Comparison of ENCODE assay signal across 35 cellular contexts in the genomic region with DNA sequence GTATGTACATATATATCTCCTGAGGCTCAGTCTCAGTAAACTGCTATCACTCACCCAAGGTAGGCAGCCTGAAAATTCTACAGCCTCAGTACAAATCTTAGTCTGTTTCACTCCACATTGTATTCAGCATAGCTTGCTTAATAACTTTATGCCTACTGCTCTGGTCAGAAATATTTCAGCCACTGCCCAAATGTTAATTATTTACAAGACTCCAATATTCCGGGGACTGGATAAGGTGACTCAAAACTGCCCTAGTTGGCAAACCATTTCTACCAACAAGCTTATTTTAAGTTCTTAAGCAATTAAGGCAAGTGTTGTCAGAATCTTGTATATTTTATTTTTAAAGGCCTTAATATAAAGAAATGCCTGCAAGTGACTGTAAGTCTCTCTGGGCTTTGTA.
"Had no signal": no experiment of that assay in that cellular context is flagged by ENCODE, and none has a peak within 500 bp of the region (broad histone marks: within the 10 kb centered on the region; RNA-seq: fewer than 3 reads in every experiment).

No MANE protein-coding gene starts in this region.

- H3K27me3 ChIP-seq: brain microvascular endothelial cell, cardiac muscle cell, SJCRH30 had no signal

- H3K27ac ChIP-seq: brain microvascular endothelial cell, cardiac muscle cell, KMS-11, SJCRH30, SK-N-MC, WERI-Rb-1 had no signal

- H3K36me3 ChIP-seq: brain microvascular endothelial cell, cardiac muscle cell, SJCRH30, WERI-Rb-1 had no signal

- H3K4me2 ChIP-seq: KMS-11 had no signal

- H3K4me3 ChIP-seq: cardiac muscle cell, SJCRH30, SK-N-MC had no signal

- H3K4me1 ChIP-seq: SJCRH30 had no signal

- ATAC-seq: activated CD8-positive, alpha-beta memory T cell treated with anti-CD3 and anti-CD28 coated beads, Interleukin-2, amount 10 ng/mL, durations not matched to agents 7 days and 5 days; activated T-helper 17 cell treated with anti-CD3 and anti-CD28 coated beads, Interleukin-2, amount 50 U/mL, for 72 hours had no signal

- DNase-seq: activated CD4-positive, alpha-beta memory T cell treated with anti-CD3 and anti-CD28 coated beads, Interleukin-2, amount 10 ng/mL, durations not matched to agents 7 days and 5 days; activated CD4-positive, alpha-beta T cell treated with anti-CD3 and anti-CD28 coated beads for 1 hour; activated CD4-positive, alpha-beta T cell treated with anti-CD3 and anti-CD28 coated beads for 48 hours; activated CD4-positive, CD25-positive, alpha-beta regulatory T cell; activated CD8-positive, alpha-beta memory T cell treated with anti-CD3 and anti-CD28 coated beads for 24 hours; activated CD8-positive, alpha-beta memory T cell treated with anti-CD3 and anti-CD28 coated beads, Interleukin-2, amount 10 ng/mL, durations not matched to agents 7 days and 5 days; activated CD8-positive, alpha-beta memory T cell treated with anti-CD3 and anti-CD28 coated beads, Interleukin-2, amount 50 U/mL, for 48 hours; activated effector memory CD4-positive, alpha-beta T cell treated with anti-CD3 and anti-CD28 coated beads, Interleukin-2, amount 50 U/mL, for 16 hours; activated naive CD4-positive, alpha-beta T cell; activated naive CD4-positive, alpha-beta T cell treated with anti-CD3 and anti-CD28 coated beads, Interleukin-2, amount 50 U/mL, for 16 hours; activated naive CD8-positive, alpha-beta T cell treated with anti-CD3 and anti-CD28 coated beads for 36 hours; activated T-cell treated with anti-CD3 and anti-CD28 coated beads, Interleukin-2, amount 50 U/mL, for 48 hours; amniotic stem cell; aorta; brain microvascular endothelial cell; MM.1S; MV-4-11; NCI-H1092; NCI-H146; NCI-H187; NCI-H2029 treated with DMSO at 0.1 percent for 48 hours; NCI-H2107; NCI-H2171; NCI-H510A; NCI-H526; NCI-H748 treated with DMSO at 0.1 percent for 48 hours; NK-92 treated with Interleukin-12 subunit alpha and Interleukin-12 subunit beta, amount 100 ng/mL, for 24 hours; SHP77; SJCRH30; T1000; WERI-Rb-1 had no signal

- H3K9me3 ChIP-seq: SJCRH30 had no signal

- H3K9ac ChIP-seq: KMS-11 had no signal
